ENCODE assay signal across 13 cellular contexts in genomic region chr14:71524321-71524982, GRCh38.
DNase-seq lines count a peak whose midpoint lies in the region; ATAC-seq and TF ChIP-seq lines count a peak whose summit lies in the region.
"Had no signal": no experiment of that assay in that cellular context is flagged by ENCODE, and none has a peak within 500 bp of the region (broad histone marks: within the 10 kb centered on the region; RNA-seq: fewer than 3 reads in every experiment).

No MANE protein-coding gene starts in this region.

- peak overlapping the region; percentile 69 for H3K4me2 ChIP-seq in smooth muscle cell

- peaks cover 25% of the 10 kb centered on the region for H3K4me1 Mint-ChIP-seq in activated naive CD4-positive, alpha-beta T cell treated with anti-CD3 and anti-CD28 coated beads, Interleukin-2, amount 50 U/mL, for 24 hours
- H3K4me1 Mint-ChIP-seq in activated naive CD4-positive, alpha-beta T cell treated with anti-CD3 and anti-CD28 coated beads, Interleukin-2, amount 10 ng/mL, durations not matched to agents 7 days and 5 days = no peaks in the 10 kb centered on the region
- peaks cover 10% of the 10 kb centered on the region for H3K4me1 Mint-ChIP-seq in CD8-positive, alpha-beta T cell (ENCODE audit: low read depth)
- H3K4me1 Mint-ChIP-seq in natural killer cell = peaks cover 5 to 18% of the 10 kb centered on the region in 2 donors

- TF ChIP-seq CTCF in smooth muscle cell (IDR thresholded peaks at IDR 0.05; ENCODE audit: borderline replicate concordance, insufficient read depth, poor library complexity, severe bottlenecking) = no peak
- TF ChIP-seq CTCF in CD8-positive, alpha-beta T cell (IDR thresholded peaks at IDR 0.05) = no peak
- TF ChIP-seq CTCF in natural killer cell (IDR thresholded peaks at IDR 0.05) = no peak

- H3K36me3 ChIP-seq in smooth muscle cell (ENCODE audit: low read depth) = no peaks in the 10 kb centered on the region
- peaks cover under 1% of the 10 kb centered on the region for H3K36me3 ChIP-seq in CD8-positive, alpha-beta T cell (ENCODE audit: insufficient read depth, low read length)
- H3K36me3 ChIP-seq: sigmoid colon had no signal

- H3K9me3 Mint-ChIP-seq in activated naive CD4-positive, alpha-beta T cell treated with anti-CD3 and anti-CD28 coated beads, Interleukin-2, amount 50 U/mL, for 24 hours = no peaks in the 10 kb centered on the region
- no peaks in the 10 kb centered on the region for H3K9me3 Mint-ChIP-seq in activated naive CD4-positive, alpha-beta T cell treated with anti-CD3 and anti-CD28 coated beads, Interleukin-2, amount 10 ng/mL, durations not matched to agents 7 days and 5 days
- H3K9me3 Mint-ChIP-seq in CD8-positive, alpha-beta T cell = no peaks in the 10 kb centered on the region
- no peaks in the 10 kb centered on the region for H3K9me3 Mint-ChIP-seq in natural killer cell
- H3K9me3 Mint-ChIP-seq: IgD-negative memory B cell had no signal

- H3K9ac ChIP-seq in smooth muscle cell (ENCODE audit: low read depth) = no peak overlapping the region
- H3K9ac ChIP-seq: GM23248 had no signal

- CTCF ChIA-PET in activated naive CD4-positive, alpha-beta T cell treated with anti-CD3 and anti-CD28 coated beads, Interleukin-2, amount 10 ng/mL, durations not matched to agents 7 days and 5 days (lab: Charles Lee) = no interaction called here
- CTCF ChIA-PET in CD8-positive, alpha-beta T cell (lab: Charles Lee) = no interaction called here

- no peak overlapping the region for H2AFZ ChIP-seq in smooth muscle cell (ENCODE audit: low read depth)
- H2AFZ ChIP-seq: GM23248 had no signal

- peaks cover 32% of the 10 kb centered on the region for H4K20me1 ChIP-seq in smooth muscle cell (ENCODE audit: low read depth)

- peaks cover 52% of the 10 kb centered on the region for H3K79me2 ChIP-seq in smooth muscle cell (ENCODE audit: low read depth)

- no peaks in the 10 kb centered on the region for H3K9me3 ChIP-seq in smooth muscle cell (replicated peaks; ENCODE audit: low read depth)
- no peaks in the 10 kb centered on the region for H3K9me3 ChIP-seq in CD8-positive, alpha-beta T cell (ENCODE audit: low read length)
- H3K9me3 ChIP-seq: sigmoid colon had no signal

- no peak for DNase-seq in activated naive CD4-positive, alpha-beta T cell treated with anti-CD3 and anti-CD28 coated beads, Interleukin-2, amount 10 ng/mL, durations not matched to agents 7 days and 5 days
- DNase-seq in smooth muscle cell (lab: John Stamatoyannopoulos, UW; ENCODE audit: unreplicated experiment) (no peak), posterior cingulate gyrus (no peak), natural killer cell (no peak)
- DNase-seq in CD8-positive, alpha-beta T cell = no peak
- DNase-seq: ACHN, NCI-H187, sigmoid colon had no signal

- peak overlapping the region; percentile 10 for H3K27ac Mint-ChIP-seq in activated naive CD4-positive, alpha-beta T cell treated with anti-CD3 and anti-CD28 coated beads, Interleukin-2, amount 50 U/mL, for 24 hours
- H3K27ac Mint-ChIP-seq in activated naive CD4-positive, alpha-beta T cell treated with anti-CD3 and anti-CD28 coated beads, Interleukin-2, amount 10 ng/mL, durations not matched to agents 7 days and 5 days = no peak overlapping the region
- no peak overlapping the region for H3K27ac Mint-ChIP-seq in CD8-positive, alpha-beta T cell
- peak overlapping the region in 1 of 2 donors; percentile 5 for H3K27ac Mint-ChIP-seq in natural killer cell
- H3K27ac Mint-ChIP-seq: IgD-negative memory B cell had no signal

- H3K4me1 ChIP-seq in smooth muscle cell (ENCODE audit: low read depth) = peaks cover 5% of the 10 kb centered on the region
- H3K4me1 ChIP-seq in CD8-positive, alpha-beta T cell (ENCODE audit: insufficient read depth, low read length) = no peaks in the 10 kb centered on the region

- peak overlapping the region; percentile 65 for H3K27ac ChIP-seq in smooth muscle cell (ENCODE audit: low read depth)
- no peak overlapping the region for H3K27ac ChIP-seq in CD8-positive, alpha-beta T cell (ENCODE audit: low read depth, low read length)
- H3K27ac ChIP-seq: GM23248, sigmoid colon had no signal

- peaks cover 7% of the 10 kb centered on the region for H3F3A ChIP-seq in smooth muscle cell (ENCODE audit: low read depth)

- H3K4me3 Mint-ChIP-seq in activated naive CD4-positive, alpha-beta T cell treated with anti-CD3 and anti-CD28 coated beads, Interleukin-2, amount 50 U/mL, for 24 hours = no peak overlapping the region
- no peak overlapping the region for H3K4me3 Mint-ChIP-seq in activated naive CD4-positive, alpha-beta T cell treated with anti-CD3 and anti-CD28 coated beads, Interleukin-2, amount 10 ng/mL, durations not matched to agents 7 days and 5 days
- H3K4me3 Mint-ChIP-seq in CD8-positive, alpha-beta T cell = no peak overlapping the region
- no peak overlapping the region for H3K4me3 Mint-ChIP-seq in natural killer cell

- no peak overlapping the region for H3K4me3 ChIP-seq in smooth muscle cell
- no peak overlapping the region for H3K4me3 ChIP-seq in CD8-positive, alpha-beta T cell (ENCODE audit: low read depth, low read length)
- H3K4me3 ChIP-seq: GM23248, sigmoid colon had no signal

- intact Hi-C loops in posterior cingulate gyrus (cut with DNase I) (no loop called here), natural killer cell (cut with micrococcal nuclease) (no loop called here)
- intact Hi-C loops in CD8-positive, alpha-beta T cell (cut with DNase I, micrococcal nuclease) = no loop called here

- POLR2A ChIA-PET in CD8-positive, alpha-beta T cell (lab: Charles Lee) = no interaction called here

- 89% methylated on average over 6 of the region's 6 CpGs for WGBS in smooth muscle cell (ENCODE audit: low lambda C conversion rate)

- no peaks in the 10 kb centered on the region for H3K27me3 ChIP-seq in smooth muscle cell (ENCODE audit: low read depth)
- H3K27me3 ChIP-seq in CD8-positive, alpha-beta T cell (ENCODE audit: insufficient read depth, low read length) = no peaks in the 10 kb centered on the region
- H3K27me3 ChIP-seq: sigmoid colon had no signal

- ATAC-seq in GM21737 (IDR thresholded peaks at IDR 0.05; ENCODE audit: unreplicated experiment) (peak; percentile 63), HG03342 (IDR thresholded peaks at IDR 0.05; ENCODE audit: unreplicated experiment) (peak; percentile 64), natural killer cell (no peak)
- ATAC-seq in CD8-positive, alpha-beta T cell = no peak

- no peaks in the 10 kb centered on the region for H3K27me3 Mint-ChIP-seq in activated naive CD4-positive, alpha-beta T cell treated with anti-CD3 and anti-CD28 coated beads, Interleukin-2, amount 50 U/mL, for 24 hours
- H3K27me3 Mint-ChIP-seq in activated naive CD4-positive, alpha-beta T cell treated with anti-CD3 and anti-CD28 coated beads, Interleukin-2, amount 10 ng/mL, durations not matched to agents 7 days and 5 days = no peaks in the 10 kb centered on the region
- H3K27me3 Mint-ChIP-seq in CD8-positive, alpha-beta T cell (ENCODE audit: low read depth) = no peaks in the 10 kb centered on the region
- no peaks in the 10 kb centered on the region for H3K27me3 Mint-ChIP-seq in natural killer cell (ENCODE audit: low read depth in 2 of 2)
- H3K27me3 Mint-ChIP-seq: IgD-negative memory B cell had no signal

- H3K36me3 Mint-ChIP-seq in activated naive CD4-positive, alpha-beta T cell treated with anti-CD3 and anti-CD28 coated beads, Interleukin-2, amount 50 U/mL, for 24 hours = peaks cover 13% of the 10 kb centered on the region
- H3K36me3 Mint-ChIP-seq in activated naive CD4-positive, alpha-beta T cell treated with anti-CD3 and anti-CD28 coated beads, Interleukin-2, amount 10 ng/mL, durations not matched to agents 7 days and 5 days = peaks cover 4% of the 10 kb centered on the region
- peaks cover 8% of the 10 kb centered on the region for H3K36me3 Mint-ChIP-seq in CD8-positive, alpha-beta T cell
- no peaks in the 10 kb centered on the region for H3K36me3 Mint-ChIP-seq in natural killer cell

Comparison
In these comparisons a context has a peak if more than half of its experiments do, and no peak if none do; other contexts are left out.
1. ATAC-seq: peak in GM21737 (single experiment) and HG03342 (single experiment); none in CD8-positive, alpha-beta T cell (single experiment) and natural killer cell (0 of 3).